In the genomic region with DNA sequence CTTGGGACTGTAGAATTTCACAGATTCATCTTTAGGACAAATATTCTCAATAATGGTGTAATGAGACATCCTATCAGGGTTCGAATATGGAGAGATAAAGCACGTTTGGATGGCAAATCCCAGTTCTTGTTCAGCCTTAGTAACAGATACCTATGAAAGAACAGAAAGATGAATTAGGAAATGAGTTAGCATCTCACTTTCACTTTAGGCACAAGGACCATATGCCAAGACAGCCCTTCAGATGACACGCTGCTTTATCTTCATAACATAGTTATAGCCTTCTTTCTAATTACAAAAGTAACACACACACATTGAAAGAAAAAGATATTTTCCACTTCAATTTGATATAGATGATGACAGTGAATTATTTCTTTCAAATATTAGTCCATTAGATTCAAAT, we compare ENCODE assay signal across 11 cellular contexts.
DNase-seq lines count a peak whose midpoint lies in the region; ATAC-seq and FAIRE-seq lines count a peak whose summit lies in the region.
"Had no signal": no experiment of that assay in that cellular context is flagged by ENCODE, and none has a peak within 500 bp of the region (broad histone marks: within the 10 kb centered on the region; RNA-seq: fewer than 3 reads in every experiment).

No MANE protein-coding gene starts in this region.

- peak overlapping the region in 5 of 7 donors; percentile 4 to 44 (median 20) for H3K4me3 Mint-ChIP-seq in CD8-positive, alpha-beta memory T cell
- no peak overlapping the region for H3K4me3 Mint-ChIP-seq in dendritic cell treated with granulocyte-macrophage colony-stimulating factor and Interleukin-4, amounts not matched to agents 40 ng/mL and 50 ng/mL, for 4 days

- 87 to 89% methylated on average over 3 of the region's 3 CpGs for WGBS in aorta, 2 donors

- no peak overlapping the region for H3K4me3 ChIP-seq in CD8-positive, alpha-beta memory T cell (ENCODE audit: low read length)
- H3K4me3 ChIP-seq in skeletal muscle tissue (ENCODE audit: low read length in 3 of 3) (no peak overlapping the region), aorta (ENCODE audit: low read length in 2 of 2) (no peak overlapping the region)

- CTCF ChIA-PET in CD8-positive, alpha-beta memory T cell (lab: Charles Lee) = interaction anchor here (1.4 kb wide), 1 partner anchor 174 kb away, joined by 3 read pairs; no protein-coding TSS in a partner anchor

- intact Hi-C loops in dendritic cell treated with granulocyte-macrophage colony-stimulating factor and Interleukin-4, amounts not matched to agents 40 ng/mL and 50 ng/mL, for 4 days (cut with micrococcal nuclease) = loop anchor here (5.0 kb wide), 1 partner anchor 140 kb away; no protein-coding TSS in a partner anchor
- intact Hi-C loops in aorta (cut with DNase I) = no loop called here

- H3K4me1 Mint-ChIP-seq in CD8-positive, alpha-beta memory T cell = peaks cover 37 to 55% (median 43%) of the 10 kb centered on the region in 3 donors
- H3K4me1 Mint-ChIP-seq in dendritic cell treated with granulocyte-macrophage colony-stimulating factor and Interleukin-4, amounts not matched to agents 40 ng/mL and 50 ng/mL, for 4 days (ENCODE audit: low read depth) = peaks cover 13% of the 10 kb centered on the region

- H3K27me3 Mint-ChIP-seq in CD8-positive, alpha-beta memory T cell = no peaks in the 10 kb centered on the region
- H3K27me3 Mint-ChIP-seq in dendritic cell treated with granulocyte-macrophage colony-stimulating factor and Interleukin-4, amounts not matched to agents 40 ng/mL and 50 ng/mL, for 4 days = peaks cover 5% of the 10 kb centered on the region

- H3K27ac ChIP-seq in CD8-positive, alpha-beta memory T cell (ENCODE audit: low read depth, low read length) = peak overlapping the region; percentile 38
- H3K27ac ChIP-seq in skeletal muscle tissue (ENCODE audit: low read depth, low read length) (peak overlapping the region; percentile 56), aorta (ENCODE audit: low read depth in 1 of 2, low read length in 2 of 2) (no peak overlapping the region)

- peak overlapping the region in 5 of 8 donors; percentile 59 to 89 (median 73) for H3K27ac Mint-ChIP-seq in CD8-positive, alpha-beta memory T cell
- peak overlapping the region; percentile 89 for H3K27ac Mint-ChIP-seq in dendritic cell treated with granulocyte-macrophage colony-stimulating factor and Interleukin-4, amounts not matched to agents 40 ng/mL and 50 ng/mL, for 4 days

- DNase-seq in CD8-positive, alpha-beta memory T cell = no peak
- DNase-seq in NCI-H1092 treated with DMSO at 0.1 percent for 48 hours (lab: John Stamatoyannopoulos, UW) (no peak), frontal cortex (ENCODE audit: low spot score in 2 of 2) (no peak), aorta (no peak)
- DNase-seq: Calu3; IMR-90; NCI-H187 treated with DMSO at 0.1 percent for 48 hours; stimulated activated CD8-positive, alpha-beta memory T cell treated with anti-CD3 and anti-CD28 coated beads, Interleukin-4, amount 100 ng/mL, for 48 hours had no signal

- no peaks in the 10 kb centered on the region for H3K27me3 ChIP-seq in CD8-positive, alpha-beta memory T cell (ENCODE audit: insufficient read depth, low read length, poor library complexity, severe bottlenecking)
- H3K27me3 ChIP-seq in skeletal muscle tissue (ENCODE audit: control insufficient read depth in 3 of 3, insufficient read depth in 3 of 3, low read length in 3 of 3) (no peaks in the 10 kb centered on the region), aorta (ENCODE audit: control insufficient read depth in 1 of 2, insufficient read depth in 2 of 2, low read length in 1 of 2) (no peaks in the 10 kb centered on the region)

- POLR2A ChIA-PET in CD8-positive, alpha-beta memory T cell (lab: Charles Lee) = no interaction called here

- H3K4me1 ChIP-seq in CD8-positive, alpha-beta memory T cell (ENCODE audit: insufficient read depth, low read length) = peaks cover 13% of the 10 kb centered on the region
- H3K4me1 ChIP-seq in skeletal muscle tissue (ENCODE audit: control insufficient read depth in 3 of 3, insufficient read depth in 3 of 3, low read length in 3 of 3) (peaks cover 7 to 15% (median 13%) of the 10 kb centered on the region in 3 donors), aorta (ENCODE audit: control insufficient read depth in 1 of 2, insufficient read depth in 2 of 2, low read length in 2 of 2) (peaks cover 0 to 4% of the 10 kb centered on the region in 2 donors)

- peaks cover 19% of the 10 kb centered on the region for H3K36me3 ChIP-seq in CD8-positive, alpha-beta memory T cell (ENCODE audit: insufficient read depth, low read length)
- H3K36me3 ChIP-seq in skeletal muscle tissue (ENCODE audit: control insufficient read depth in 3 of 3, insufficient read depth in 3 of 3, low read length in 3 of 3) (peaks cover 9 to 38% (median 11%) of the 10 kb centered on the region in 3 donors), aorta (ENCODE audit: control insufficient read depth in 1 of 2, insufficient read depth in 2 of 2, low read length in 1 of 2) (peaks cover 0 to 9% of the 10 kb centered on the region in 2 donors)

- no peak overlapping the region for H3K9ac ChIP-seq in skeletal muscle tissue (ENCODE audit: low read depth in 1 of 3, low read length in 3 of 3)

- peaks cover 36 to 92% (median 36%) of the 10 kb centered on the region in 3 donors for H3K36me3 Mint-ChIP-seq in CD8-positive, alpha-beta memory T cell
- no peaks in the 10 kb centered on the region for H3K36me3 Mint-ChIP-seq in dendritic cell treated with granulocyte-macrophage colony-stimulating factor and Interleukin-4, amounts not matched to agents 40 ng/mL and 50 ng/mL, for 4 days (ENCODE audit: low read depth)

- no peaks in the 10 kb centered on the region for H3K9me3 ChIP-seq in CD8-positive, alpha-beta memory T cell (ENCODE audit: low read length)
- H3K9me3 ChIP-seq in skeletal muscle tissue (ENCODE audit: control insufficient read depth in 3 of 3, low read length in 3 of 3) (no peaks in the 10 kb centered on the region), aorta (ENCODE audit: control insufficient read depth, low read length) (no peaks in the 10 kb centered on the region)

- H3K9me3 Mint-ChIP-seq in CD8-positive, alpha-beta memory T cell = no peaks in the 10 kb centered on the region
- no peaks in the 10 kb centered on the region for H3K9me3 Mint-ChIP-seq in dendritic cell treated with granulocyte-macrophage colony-stimulating factor and Interleukin-4, amounts not matched to agents 40 ng/mL and 50 ng/mL, for 4 days

- FAIRE-seq in frontal cortex (lab: Jason Lieb, UNC) = no peak

- peak; percentile 27 for ATAC-seq in HG02610 (IDR thresholded peaks at IDR 0.05; ENCODE audit: unreplicated experiment)
- no peak for ATAC-seq in aorta (ENCODE audit: low FRiP score)

Comparison
In these comparisons a context has a peak if more than half of its experiments do, and no peak if none do; other contexts are left out.
1. H3K27ac ChIP-seq: peak in CD8-positive, alpha-beta memory T cell (single experiment) and skeletal muscle tissue (single experiment); none in aorta (0 of 2).